ENCODE assay signal across 16 cellular contexts in genomic region chr7:149766215-149766614, GRCh38. TPM values are rescaled to one million over a fixed set of nuclear protein-coding genes. Genes with fewer than 3 reads are reported as not detected.
"Had no signal": no experiment of that assay in that cellular context is flagged by ENCODE, and none has a peak within 500 bp of the region (broad histone marks: within the 10 kb centered on the region; RNA-seq: fewer than 3 reads in every experiment).

No MANE protein-coding gene starts in this region.

- H3K36me3 Mint-ChIP-seq: activated naive CD4-positive, alpha-beta T cell treated with anti-CD3 and anti-CD28 coated beads, Interleukin-2, amount 10 ng/mL, durations not matched to agents 7 days and 5 days had no signal

- H3K9me3 Mint-ChIP-seq: activated naive CD4-positive, alpha-beta T cell treated with anti-CD3 and anti-CD28 coated beads, Interleukin-2, amount 10 ng/mL, durations not matched to agents 7 days and 5 days; activated T-helper 2 cell treated with anti-CD3 and anti-CD28 coated beads, Interferon-gamma antibody, Interleukin-2, Interleukin-4, amounts not matched to agents 10 μg/mL and 5 μg/mL and 100 μg/mL, durations not matched to agents 14 hours and 24 hours and 36 hours; central memory CD8-positive, alpha-beta T cell; stimulated activated effector memory CD8-positive, alpha-beta T cell treated with anti-CD3 and anti-CD28 coated beads, Interleukin-12 subunit alpha, Interleukin-12 subunit beta, amount 100 ng/mL, for 72 hours had no signal

- H3K4me1 Mint-ChIP-seq: central memory CD8-positive, alpha-beta T cell; stimulated activated effector memory CD8-positive, alpha-beta T cell treated with anti-CD3 and anti-CD28 coated beads, Interleukin-12 subunit alpha, Interleukin-12 subunit beta, amount 100 ng/mL, for 72 hours had no signal

- H3K4me3 Mint-ChIP-seq: activated naive CD4-positive, alpha-beta T cell treated with anti-CD3 and anti-CD28 coated beads, Interleukin-2, amount 10 ng/mL, durations not matched to agents 7 days and 5 days; central memory CD8-positive, alpha-beta T cell; dendritic cell treated with granulocyte-macrophage colony-stimulating factor and Interleukin-4, amounts not matched to agents 40 ng/mL and 50 ng/mL, for 4 days; naive thymus-derived CD8-positive, alpha-beta T cell; stimulated activated effector memory CD8-positive, alpha-beta T cell treated with anti-CD3 and anti-CD28 coated beads, Interleukin-12 subunit alpha, Interleukin-12 subunit beta, amount 100 ng/mL, for 72 hours had no signal

- ATAC-seq: naive thymus-derived CD8-positive, alpha-beta T cell; stimulated activated effector memory CD8-positive, alpha-beta T cell treated with anti-CD3 and anti-CD28 coated beads, Interleukin-12 subunit alpha, Interleukin-12 subunit beta, amount 100 ng/mL, for 72 hours had no signal

- H3K27me3 Mint-ChIP-seq: central memory CD8-positive, alpha-beta T cell; dendritic cell treated with granulocyte-macrophage colony-stimulating factor and Interleukin-4, amounts not matched to agents 40 ng/mL and 50 ng/mL, for 4 days; naive thymus-derived CD8-positive, alpha-beta T cell had no signal

- H3K27ac Mint-ChIP-seq: activated naive CD4-positive, alpha-beta T cell treated with anti-CD3 and anti-CD28 coated beads, Interleukin-2, amount 10 ng/mL, durations not matched to agents 7 days and 5 days; activated T-helper 2 cell treated with anti-CD3 and anti-CD28 coated beads, Interferon-gamma antibody, Interleukin-2, Interleukin-4, amounts not matched to agents 10 μg/mL and 5 μg/mL and 100 μg/mL, durations not matched to agents 14 hours and 24 hours and 36 hours; dendritic cell treated with granulocyte-macrophage colony-stimulating factor and Interleukin-4, amounts not matched to agents 40 ng/mL and 50 ng/mL, for 4 days; naive thymus-derived CD8-positive, alpha-beta T cell; stimulated activated effector memory CD8-positive, alpha-beta T cell treated with anti-CD3 and anti-CD28 coated beads, Interleukin-12 subunit alpha, Interleukin-12 subunit beta, amount 100 ng/mL, for 72 hours had no signal

- DNase-seq: activated CD4-positive, alpha-beta T cell treated with anti-CD3 and anti-CD28 coated beads, Interleukin-2, amount 50 U/mL, for 1 hour; activated naive CD4-positive, alpha-beta T cell treated with anti-CD3 and anti-CD28 coated beads, Interleukin-2, amount 10 ng/mL, durations not matched to agents 7 days and 5 days; activated T-cell treated with anti-CD3 and anti-CD28 coated beads for 4 hours; adrenal gland; hypothalamus; mammary epithelial cell; mucosa of descending colon; naive thymus-derived CD8-positive, alpha-beta T cell; small intestine; T-helper 1 cell; tibial artery had no signal

RNA-seq across cellular contexts. Expression of gene ZNF467, which starts 7.2 kb away (rescaled TPM):
- total RNA-seq: activated CD8-positive, alpha-beta memory T cell treated with anti-CD3 and anti-CD28 coated beads for 36 hours; activated T-helper 2 cell treated with anti-CD3 and anti-CD28 coated beads, Interferon-gamma antibody, Interleukin-2, Interleukin-4, amounts not matched to agents 10 μg/mL and 5 μg/mL and 100 μg/mL, durations not matched to agents 14 hours and 24 hours and 36 hours had no signal
